2 cellular contexts compared by ENCODE assay signal in the genomic region with DNA sequence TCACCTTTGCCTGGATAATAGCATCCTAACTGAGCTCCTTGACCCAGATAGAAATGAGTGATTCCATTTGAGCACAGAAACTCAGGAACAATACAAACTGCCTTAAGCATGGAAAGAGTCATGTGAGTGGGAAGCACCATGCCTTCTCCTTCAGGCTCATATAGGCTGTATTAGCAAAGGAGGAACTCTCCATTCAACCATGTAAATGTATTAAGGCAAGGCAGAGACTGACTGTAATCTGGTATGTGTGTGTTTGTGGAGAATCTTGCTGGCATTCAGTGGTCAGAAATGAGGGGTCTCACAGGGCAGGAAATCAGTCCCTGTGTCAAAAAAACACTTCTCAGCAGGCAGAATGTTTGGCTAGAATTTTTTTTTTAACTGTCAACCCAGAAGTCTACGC.
TF ChIP-seq lines count a peak whose summit lies in the region.

No MANE protein-coding gene starts in this region.

TF ChIP-seq in GM12878, 131 proteins besides CTCF, POLR2A, EP300 and RAD21:
- TF ChIP-seq PML (IDR thresholded peaks at IDR 0.05; ENCODE audit: low read length) (no peak), MYC (IDR thresholded peaks at IDR 0.05; ENCODE audit: insufficient read depth, insufficient read length, insufficient replicate concordance, low read length, severe bottlenecking) (no peak), ZNF217 (IDR thresholded peaks at IDR 0.05) (no peak), DPF2 (IDR thresholded peaks at IDR 0.05) (no peak)
- TF ChIP-seq, protein P1, sequence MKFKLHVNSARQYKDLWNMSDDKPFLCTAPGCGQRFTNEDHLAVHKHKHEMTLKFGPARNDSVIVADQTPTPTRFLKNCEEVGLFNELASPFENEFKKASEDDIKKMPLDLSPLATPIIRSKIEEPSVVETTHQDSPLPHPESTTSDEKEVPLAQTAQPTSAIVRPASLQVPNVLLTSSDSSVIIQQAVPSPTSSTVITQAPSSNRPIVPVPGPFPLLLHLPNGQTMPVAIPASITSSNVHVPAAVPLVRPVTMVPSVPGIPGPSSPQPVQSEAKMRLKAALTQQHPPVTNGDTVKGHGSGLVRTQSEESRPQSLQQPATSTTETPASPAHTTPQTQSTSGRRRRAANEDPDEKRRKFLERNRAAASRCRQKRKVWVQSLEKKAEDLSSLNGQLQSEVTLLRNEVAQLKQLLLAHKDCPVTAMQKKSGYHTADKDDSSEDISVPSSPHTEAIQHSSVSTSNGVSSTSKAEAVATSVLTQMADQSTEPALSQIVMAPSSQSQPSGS (IDR thresholded peaks at IDR 0.05; ENCODE audit: low read length): no peak
- TF ChIP-seq, protein P2, sequence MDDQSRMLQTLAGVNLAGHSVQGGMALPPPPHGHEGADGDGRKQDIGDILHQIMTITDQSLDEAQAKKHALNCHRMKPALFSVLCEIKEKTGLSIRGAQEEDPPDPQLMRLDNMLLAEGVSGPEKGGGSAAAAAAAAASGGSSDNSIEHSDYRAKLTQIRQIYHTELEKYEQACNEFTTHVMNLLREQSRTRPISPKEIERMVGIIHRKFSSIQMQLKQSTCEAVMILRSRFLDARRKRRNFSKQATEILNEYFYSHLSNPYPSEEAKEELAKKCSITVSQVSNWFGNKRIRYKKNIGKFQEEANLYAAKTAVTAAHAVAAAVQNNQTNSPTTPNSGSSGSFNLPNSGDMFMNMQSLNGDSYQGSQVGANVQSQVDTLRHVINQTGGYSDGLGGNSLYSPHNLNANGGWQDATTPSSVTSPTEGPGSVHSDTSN (IDR thresholded peaks at IDR 0.05; ENCODE audit: insufficient replicate concordance, low read depth, low read length): no peak

TF ChIP-seq in HepG2, 621 proteins besides CTCF, POLR2A, EP300 and RAD21:
- TF ChIP-seq, protein P1 (CRISPR knock-in tag; IDR thresholded peaks at IDR 0.05): no peak
- TF ChIP-seq GATAD2A (CRISPR knock-in tag; IDR thresholded peaks at IDR 0.05) (no peak), XRCC5 (optimal IDR thresholded peaks at IDR 0.05; ENCODE audit: low read length) (no peak), JUND (CRISPR knock-in tag; IDR thresholded peaks at IDR 0.05) (no peak), PPARG (CRISPR knock-in tag; conservative IDR thresholded peaks at IDR 0.05) (no peak), ARID2 (CRISPR knock-in tag; IDR thresholded peaks at IDR 0.05; ENCODE audit: borderline replicate concordance) (no peak), KIAA2018 (CRISPR knock-in tag; IDR thresholded peaks at IDR 0.05; ENCODE audit: borderline replicate concordance) (no peak), NFYB (CRISPR knock-in tag; IDR thresholded peaks at IDR 0.05) (no peak), RELA (CRISPR knock-in tag; IDR thresholded peaks at IDR 0.05) (no peak)
TF ChIP-seq in HepG2: peak in this region for 0.
